2 cellular contexts compared by ENCODE assay signal in the genomic region with DNA sequence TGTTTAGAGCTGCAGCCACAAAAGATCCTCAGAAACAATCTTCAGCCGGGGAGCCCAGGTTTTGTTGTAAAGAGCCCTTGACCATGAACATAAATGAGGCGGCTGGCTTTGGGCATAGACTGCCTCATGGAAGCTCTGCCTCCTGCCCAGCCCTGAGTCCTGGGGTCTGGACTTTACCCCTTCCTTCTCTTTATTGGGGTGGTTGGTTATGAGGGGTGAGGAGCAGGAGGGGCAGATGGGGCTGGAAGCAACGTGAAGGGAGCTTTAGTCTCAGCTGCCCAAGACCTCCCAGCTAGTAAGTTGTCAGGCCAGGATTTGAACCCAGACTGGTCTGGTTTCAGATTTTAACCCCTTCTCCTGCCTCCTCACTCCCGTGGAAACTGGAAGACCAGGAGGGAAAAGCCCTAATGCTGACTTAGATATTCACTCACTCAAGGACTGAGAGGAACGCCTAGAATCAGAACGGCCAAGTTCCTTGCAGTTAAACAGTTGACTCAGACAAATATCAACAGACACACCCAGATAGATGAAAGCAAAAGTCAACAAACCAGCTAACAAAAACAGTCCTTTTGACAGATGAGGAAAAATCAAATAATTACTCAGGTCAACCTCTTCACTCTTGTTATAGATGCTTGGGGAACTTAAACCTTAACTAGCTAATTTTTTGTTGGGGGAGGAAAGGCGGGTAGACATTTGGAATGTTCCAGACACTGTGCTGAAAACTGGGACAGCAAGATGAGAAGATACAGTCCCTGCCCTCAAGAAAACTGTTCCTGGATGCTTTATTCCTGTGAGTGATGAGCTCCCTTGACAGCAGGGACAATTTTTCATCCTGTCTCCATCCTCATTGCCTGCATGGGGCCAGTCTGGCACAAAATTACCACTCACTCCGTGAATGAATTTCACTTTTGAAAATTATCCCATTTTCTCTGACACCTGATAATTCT.
TF ChIP-seq lines count a peak whose summit lies in the region.

No MANE protein-coding gene starts in this region.

TF ChIP-seq in K562, 482 proteins besides CTCF, POLR2A, EP300 and RAD21 (continues in another document):
- no peak for TF ChIP-seq BRD9 (IDR thresholded peaks at IDR 0.05; ENCODE audit: low read depth, partially characterized antibody)
- TF ChIP-seq, protein P1, sequence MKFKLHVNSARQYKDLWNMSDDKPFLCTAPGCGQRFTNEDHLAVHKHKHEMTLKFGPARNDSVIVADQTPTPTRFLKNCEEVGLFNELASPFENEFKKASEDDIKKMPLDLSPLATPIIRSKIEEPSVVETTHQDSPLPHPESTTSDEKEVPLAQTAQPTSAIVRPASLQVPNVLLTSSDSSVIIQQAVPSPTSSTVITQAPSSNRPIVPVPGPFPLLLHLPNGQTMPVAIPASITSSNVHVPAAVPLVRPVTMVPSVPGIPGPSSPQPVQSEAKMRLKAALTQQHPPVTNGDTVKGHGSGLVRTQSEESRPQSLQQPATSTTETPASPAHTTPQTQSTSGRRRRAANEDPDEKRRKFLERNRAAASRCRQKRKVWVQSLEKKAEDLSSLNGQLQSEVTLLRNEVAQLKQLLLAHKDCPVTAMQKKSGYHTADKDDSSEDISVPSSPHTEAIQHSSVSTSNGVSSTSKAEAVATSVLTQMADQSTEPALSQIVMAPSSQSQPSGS (CRISPR knock-in tag; IDR thresholded peaks at IDR 0.05) = no peak
- TF ChIP-seq CHD4 (IDR thresholded peaks at IDR 0.05; ENCODE audit: insufficient read depth, insufficient replicate concordance, low read depth, low read length, poor library complexity, severe bottlenecking) = no peak
- peak; percentile 12; the same call in 1 of the 2 replicates for TF ChIP-seq ATF3 (IDR thresholded peaks at IDR 0.05)
- no peak for TF ChIP-seq ATF3 (CRISPR knock-in tag; conservative IDR thresholded peaks at IDR 0.05)
- 0 out of 2 replicates have a peak, but pooled peaks have one; percentile 39 for TF ChIP-seq GATAD2A (IDR thresholded peaks at IDR 0.05)
- no peak for TF ChIP-seq TSHZ1 (CRISPR knock-in tag; IDR thresholded peaks at IDR 0.05)
- peak; percentile 76 for TF ChIP-seq MEIS2 (IDR thresholded peaks at IDR 0.05; ENCODE audit: partially characterized antibody)
- TF ChIP-seq FOXA1 (IDR thresholded peaks at IDR 0.05; ENCODE audit: borderline replicate concordance) = 0 out of 2 replicates have a peak, but pooled peaks have one; percentile 15
- no peak for TF ChIP-seq HDAC8 (tag; IDR thresholded peaks at IDR 0.05)
- peak; percentile 61 for TF ChIP-seq C11orf30 (IDR thresholded peaks at IDR 0.05; ENCODE audit: low read depth)
- no peak for TF ChIP-seq RCOR1 (IDR thresholded peaks at IDR 0.05; ENCODE audit: borderline replicate concordance in 1 of 2, low read depth in 2 of 2, low read length in 2 of 2)
- TF ChIP-seq SREBF2 (CRISPR knock-in tag; IDR thresholded peaks at IDR 0.05) = no peak
- TF ChIP-seq FOSL1 (tag; conservative IDR thresholded peaks at IDR 0.05) = peak; percentile 65
- TF ChIP-seq, protein P2, sequence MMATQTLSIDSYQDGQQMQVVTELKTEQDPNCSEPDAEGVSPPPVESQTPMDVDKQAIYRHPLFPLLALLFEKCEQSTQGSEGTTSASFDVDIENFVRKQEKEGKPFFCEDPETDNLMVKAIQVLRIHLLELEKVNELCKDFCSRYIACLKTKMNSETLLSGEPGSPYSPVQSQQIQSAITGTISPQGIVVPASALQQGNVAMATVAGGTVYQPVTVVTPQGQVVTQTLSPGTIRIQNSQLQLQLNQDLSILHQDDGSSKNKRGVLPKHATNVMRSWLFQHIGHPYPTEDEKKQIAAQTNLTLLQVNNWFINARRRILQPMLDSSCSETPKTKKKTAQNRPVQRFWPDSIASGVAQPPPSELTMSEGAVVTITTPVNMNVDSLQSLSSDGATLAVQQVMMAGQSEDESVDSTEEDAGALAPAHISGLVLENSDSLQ (IDR thresholded peaks at IDR 0.05) = peak; percentile 52
- TF ChIP-seq ZNF431 (CRISPR knock-in tag; IDR thresholded peaks at IDR 0.05) = no peak
- peak; percentile 38; the same call in 1 of the 2 replicates for TF ChIP-seq LEF1 (IDR thresholded peaks at IDR 0.05)
- TF ChIP-seq, protein P3, sequence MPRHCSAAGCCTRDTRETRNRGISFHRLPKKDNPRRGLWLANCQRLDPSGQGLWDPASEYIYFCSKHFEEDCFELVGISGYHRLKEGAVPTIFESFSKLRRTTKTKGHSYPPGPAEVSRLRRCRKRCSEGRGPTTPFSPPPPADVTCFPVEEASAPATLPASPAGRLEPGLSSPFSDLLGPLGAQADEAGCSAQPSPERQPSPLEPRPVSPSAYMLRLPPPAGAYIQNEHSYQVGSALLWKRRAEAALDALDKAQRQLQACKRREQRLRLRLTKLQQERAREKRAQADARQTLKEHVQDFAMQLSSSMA (CRISPR knock-in tag; IDR thresholded peaks at IDR 0.05) = no peak
- TF ChIP-seq ZNF644 (tag; IDR thresholded peaks at IDR 0.05; ENCODE audit: low read depth) = no peak

TF ChIP-seq in GM23338, 12 proteins besides CTCF, POLR2A, EP300 and RAD21:
- TF ChIP-seq ZNF331 (CRISPR knock-in tag; IDR thresholded peaks at IDR 0.05; ENCODE audit: low read depth) = no peak
- TF ChIP-seq CREB1 (CRISPR knock-in tag; IDR thresholded peaks at IDR 0.05; ENCODE audit: low read depth) = no peak
- no peak for TF ChIP-seq EZH2phosphoT487 (IDR thresholded peaks at IDR 0.05; ENCODE audit: unreplicated experiment)
- no peak for TF ChIP-seq ZNF114 (CRISPR knock-in tag; IDR thresholded peaks at IDR 0.05)
- TF ChIP-seq ZNF462 (CRISPR knock-in tag; IDR thresholded peaks at IDR 0.05) = no peak
- TF ChIP-seq EZH2 (IDR thresholded peaks at IDR 0.05; ENCODE audit: low read depth, unreplicated experiment) = no peak
- no peak for TF ChIP-seq POLR2AphosphoS5 (IDR thresholded peaks at IDR 0.05; ENCODE audit: low read depth)
